Comparison of ENCODE assay signal across 10 cellular contexts in the genomic region with DNA sequence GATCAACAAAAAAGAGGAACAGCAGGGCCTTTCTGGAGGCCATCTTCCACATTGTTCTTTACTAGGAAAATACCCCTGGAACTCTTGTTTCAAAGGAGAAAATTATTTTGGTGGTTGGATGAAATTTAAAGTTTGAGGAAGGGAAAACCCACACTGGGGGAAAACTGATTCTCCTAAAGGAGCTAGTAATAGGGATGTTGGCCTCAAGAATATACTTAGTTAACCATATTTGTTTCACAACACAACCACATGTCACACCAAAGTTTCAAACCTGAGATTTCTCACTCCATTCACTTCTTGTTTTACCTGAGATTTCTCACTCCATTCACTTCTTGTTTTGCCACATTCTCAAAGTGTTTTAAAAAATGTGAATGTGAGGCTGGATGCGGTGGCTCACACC. TPM values are rescaled to one million over a fixed set of nuclear protein-coding genes. Genes with fewer than 3 reads are reported as not detected.
"Had no signal": no experiment of that assay in that cellular context is flagged by ENCODE, and none has a peak within 500 bp of the region (broad histone marks: within the 10 kb centered on the region; RNA-seq: fewer than 3 reads in every experiment).

No MANE protein-coding gene starts in this region.

- H3K9me3 Mint-ChIP-seq: activated T-cell treated with anti-CD3 and anti-CD28 coated beads, Interleukin-2, amount 50 U/mL, for 4 hours; neural crest cell; WTC11 had no signal

- DNase-seq: activated T-cell treated with anti-CD3 and anti-CD28 coated beads, Interleukin-2, amount 50 U/mL, for 4 hours; effector CD8-positive, alpha-beta T cell; foreskin melanocyte; heart left ventricle; stimulated activated CD4-positive, alpha-beta T cell treated with anti-CD3 and anti-CD28 coated beads, Interleukin-4, amount 100 ng/mL, for 1 hour; stimulated activated CD8-positive, alpha-beta memory T cell treated with anti-CD3 and anti-CD28 coated beads, Interleukin-4, amount 100 ng/mL, for 48 hours; T-helper 17 cell; thyroid gland had no signal

- H3K4me3 Mint-ChIP-seq: activated T-cell treated with anti-CD3 and anti-CD28 coated beads, Interleukin-2, amount 50 U/mL, for 4 hours; neural crest cell; WTC11 had no signal

- ATAC-seq: activated T-cell treated with anti-CD3 and anti-CD28 coated beads, Interleukin-2, amount 50 U/mL, for 4 hours; heart left ventricle; T-helper 17 cell; WTC11 had no signal

- H3K27ac Mint-ChIP-seq: T-helper 17 cell, WTC11 had no signal

- H3K36me3 Mint-ChIP-seq: WTC11 had no signal

- H3K27me3 Mint-ChIP-seq: T-helper 17 cell had no signal

RNA-seq across cellular contexts. Expression of gene EPSTI1, which starts 2.8 kb away (rescaled TPM):
- total RNA-seq: neural crest cell had no signal
